ENCODE assay signal across 8 cellular contexts in the genomic region with DNA sequence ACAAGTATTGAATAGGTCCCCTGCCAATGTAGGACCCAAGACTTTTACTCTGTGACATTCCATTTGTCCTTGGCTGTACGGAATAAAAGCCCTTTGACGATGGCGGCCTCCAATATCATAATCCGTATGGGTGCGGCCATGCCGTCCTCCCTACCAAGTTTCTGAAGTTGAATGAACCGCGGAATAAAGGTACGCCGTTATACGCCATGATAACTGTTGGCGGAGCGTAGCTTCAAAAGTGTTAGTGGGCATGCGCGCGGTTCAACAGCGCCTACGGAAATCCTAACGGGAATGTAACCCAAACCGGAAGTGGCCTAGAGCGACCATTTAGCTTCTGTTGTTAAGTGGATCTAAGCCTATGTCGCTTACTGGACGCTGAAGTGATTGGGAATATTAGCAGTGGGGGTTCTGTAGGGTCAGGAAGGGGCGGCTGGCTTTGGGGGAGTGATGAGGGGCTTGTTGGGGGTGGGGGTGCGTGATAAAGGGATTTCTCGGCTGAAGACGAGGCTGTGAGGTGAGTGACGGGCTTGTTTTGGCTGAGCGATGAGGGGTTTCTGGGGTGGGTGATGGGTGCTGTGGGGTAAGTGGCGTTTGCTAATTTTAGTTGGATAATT. TPM values are rescaled to one million over a fixed set of nuclear protein-coding genes. Genes with fewer than 3 reads are reported as not detected.
DNase-seq lines count a peak whose midpoint lies in the region; ATAC-seq, FAIRE-seq and TF ChIP-seq lines count a peak whose summit lies in the region.

A gene (plus strand): TSS at position 322 of the 614 bp plus-strand sequence. CDS start 2,047 bp downstream, outside the sequence.

- DNase-seq in D721Med (ENCODE audit: insufficient read length, low spot score) (peak; percentile 55), KBM-7 (peak; percentile 99), RWPE1 (ENCODE audit: low spot score) (peak; percentile 89), fibroblast of the conjunctiva (ENCODE audit: low read depth) (peak; percentile 93)
- peak; percentile 77 for DNase-seq in activated T-helper 9 cell treated with anti-CD3 and anti-CD28 coated beads, Interleukin-2, amount 50 U/mL, for 16 hours (ENCODE audit: low read depth)
- DNase-seq in natural killer cell treated with Interleukin-12 subunit alpha and Interleukin-12 subunit beta and Interleukin-15 and Interleukin-18, amount 100 ng/mL, for 72 hours (ENCODE audit: low spot score), result peak; percentile 84
- peak; percentile 51 to 78 (median 74) for DNase-seq in stimulated activated naive CD4-positive, alpha-beta T cell (lab: John Stamatoyannopoulos, UW)

- CTCF ChIA-PET in RWPE1 (lab: Yijun Ruan, JAX), result interaction anchor here (0.7 kb wide), 2 partner anchors 23 to 1110 kb away, joined by 5 read pairs; no protein-coding TSS in a partner anchor

- H3K4me1 Mint-ChIP-seq in natural killer cell treated with Interleukin-12 subunit alpha and Interleukin-12 subunit beta and Interleukin-15 and Interleukin-18, amount 100 ng/mL, for 72 hours (ENCODE audit: low read depth in 2 of 2), result peaks cover 23 to 24% of the 10 kb centered on the region in 2 donors

- FAIRE-seq in D721Med (lab: Jason Lieb, UNC), result peak; percentile 64

- H3K4me3 Mint-ChIP-seq in natural killer cell treated with Interleukin-12 subunit alpha and Interleukin-12 subunit beta and Interleukin-15 and Interleukin-18, amount 100 ng/mL, for 72 hours, result peak within 1 kb of the TSS; percentile 96

- peak within 1 kb of the TSS; percentile 80 to 93 for H3K27ac Mint-ChIP-seq in natural killer cell treated with Interleukin-12 subunit alpha and Interleukin-12 subunit beta and Interleukin-15 and Interleukin-18, amount 100 ng/mL, for 72 hours

- H3K9me3 Mint-ChIP-seq in natural killer cell treated with Interleukin-12 subunit alpha and Interleukin-12 subunit beta and Interleukin-15 and Interleukin-18, amount 100 ng/mL, for 72 hours, result peaks cover 7% of the 10 kb centered on the region

- H3K27me3 Mint-ChIP-seq in natural killer cell treated with Interleukin-12 subunit alpha and Interleukin-12 subunit beta and Interleukin-15 and Interleukin-18, amount 100 ng/mL, for 72 hours, result peaks cover 11 to 23% of the 10 kb centered on the region in 2 donors

- H3K36me3 Mint-ChIP-seq in natural killer cell treated with Interleukin-12 subunit alpha and Interleukin-12 subunit beta and Interleukin-15 and Interleukin-18, amount 100 ng/mL, for 72 hours, result peaks cover 12% of the 10 kb centered on the region

- peak within 1 kb of the TSS; percentile 55 for H3K27ac ChIP-seq in RWPE1

- POLR2A ChIA-PET in RWPE1 (lab: Yijun Ruan, JAX; ENCODE audit: low non-redundant PET), result interaction anchor here (0.7 kb wide), 3 partner anchors 8 to 78 kb away, joined by 3 to 11 read pairs (median 7); no protein-coding TSS in a partner anchor

- ATAC-seq in GM21529 (IDR thresholded peaks at IDR 0.05; ENCODE audit: unreplicated experiment), result peak; percentile 80
- peak; percentile 92 to 95 for ATAC-seq in natural killer cell treated with Interleukin-12 subunit alpha and Interleukin-12 subunit beta and Interleukin-15 and Interleukin-18, amount 100 ng/mL, for 72 hours

- TF ChIP-seq CTCF in D721Med (IDR thresholded peaks at IDR 0.05; ENCODE audit: insufficient read depth, missing control alignments) (no peak), RWPE1 (conservative IDR thresholded peaks at IDR 0.05; ENCODE audit: low read depth) (no peak)

- in situ Hi-C loops in KBM-7 (cut with MboI; ENCODE audit: low pct_unique_long_range_greater_than_20kb, low sequenced_read_pairs), result no loop called here

RNA-seq across cellular contexts. Expression of the gene that starts here (rescaled TPM):
- total RNA-seq in natural killer cell treated with Interleukin-12 subunit alpha and Interleukin-12 subunit beta and Interleukin-15 and Interleukin-18, amount 100 ng/mL, for 72 hours, result 10 to 100 TPM in 1 of 2 donors, 1 to 10 TPM in 1; 9.9 to 13.2 TPM

Comparison
In these comparisons a context has a peak if more than half of its experiments do, and no peak if none do; other contexts are left out.
1. Peak in every context shown above with its lines: DNase-seq, ATAC-seq and H3K27ac ChIP-seq.